8 cellular contexts compared by ENCODE assay signal in genomic region chr12:43882578-43883178, GRCh38. TPM values are rescaled to one million over a fixed set of nuclear protein-coding genes. Genes with fewer than 3 reads are reported as not detected.
DNase-seq lines count a peak whose midpoint lies in the region; ATAC-seq and TF ChIP-seq lines count a peak whose summit lies in the region.

No MANE protein-coding gene starts in this region.

- ATAC-seq in HG02571 (IDR thresholded peaks at IDR 0.05; ENCODE audit: unreplicated experiment) (peak; percentile 74), memory B cell (ENCODE audit: low read depth) (peak; percentile 72)

- no peak overlapping the region for H3K9ac ChIP-seq in SK-N-MC (ENCODE audit: insufficient read length)

- no peak overlapping the region for H3K27ac Mint-ChIP-seq in memory B cell

- no peaks in the 10 kb centered on the region for H3K9me3 Mint-ChIP-seq in memory B cell

- no peaks in the 10 kb centered on the region for H3K9me3 ChIP-seq in SK-N-MC (ENCODE audit: low read depth, low read length)

- no peak overlapping the region for H3K4me3 Mint-ChIP-seq in memory B cell

- no peaks in the 10 kb centered on the region for H3K36me3 Mint-ChIP-seq in memory B cell

- H3K4me1 Mint-ChIP-seq in memory B cell, result peaks cover 3% of the 10 kb centered on the region

- no peaks in the 10 kb centered on the region for H3K27me3 Mint-ChIP-seq in memory B cell

- H3K27ac ChIP-seq in SK-N-MC, result 0 out of 2 replicates have a peak overlapping the region, but pooled peaks have one; percentile 10

- TF ChIP-seq CTCF in AG09309 (IDR thresholded peaks at IDR 0.05; ENCODE audit: control insufficient read depth, insufficient read depth, low read depth, low read length, missing control alignments) (peak; percentile 81), GM12865 (IDR thresholded peaks at IDR 0.05; ENCODE audit: insufficient read depth, low read depth, low read length, missing control alignments) (peak; percentile 78)

- H3K4me3 ChIP-seq in AG09309 (ENCODE audit: control insufficient read depth, low read depth, low read length) (no peak overlapping the region), GM12865 (ENCODE audit: low read depth, low read length) (no peak overlapping the region), SK-N-MC (no peak overlapping the region)

- peak; percentile 35 for DNase-seq in AG09309 (ENCODE audit: low read depth)
- peak; percentile 67 for DNase-seq in GM12865 (ENCODE audit: low read depth)
- peak; percentile 54 for DNase-seq in M059J (ENCODE audit: low read depth)
- peak; percentile 58 for DNase-seq in SK-N-MC (ENCODE audit: low read depth, low spot score)
- DNase-seq in dermis microvascular lymphatic vessel endothelial cell (ENCODE audit: low read depth in 2 of 2), result peak; percentile 46 to 67
- DNase-seq in memory B cell (ENCODE audit: low spot score in 2 of 2), result peak in 1 of 2 donors; percentile 23
- no peak for DNase-seq in ecto neural progenitor cell (ENCODE audit: low spot score)

- H3K36me3 ChIP-seq in SK-N-MC (ENCODE audit: insufficient read depth, low read length), result no peaks in the 10 kb centered on the region

RNA-seq across cellular contexts. Expression of gene TMEM117, which starts 46.8 kb away (rescaled TPM):
- total RNA-seq in M059J (2014; rRNA removed; shearing (Covaris generic)), result 5.3 and 6.6 TPM in 2 replicates
- 4.0 and 7.5 TPM in 2 replicates for total RNA-seq in dermis microvascular lymphatic vessel endothelial cell
